Comparison of ENCODE assay signal across 16 cellular contexts in the genomic region with DNA sequence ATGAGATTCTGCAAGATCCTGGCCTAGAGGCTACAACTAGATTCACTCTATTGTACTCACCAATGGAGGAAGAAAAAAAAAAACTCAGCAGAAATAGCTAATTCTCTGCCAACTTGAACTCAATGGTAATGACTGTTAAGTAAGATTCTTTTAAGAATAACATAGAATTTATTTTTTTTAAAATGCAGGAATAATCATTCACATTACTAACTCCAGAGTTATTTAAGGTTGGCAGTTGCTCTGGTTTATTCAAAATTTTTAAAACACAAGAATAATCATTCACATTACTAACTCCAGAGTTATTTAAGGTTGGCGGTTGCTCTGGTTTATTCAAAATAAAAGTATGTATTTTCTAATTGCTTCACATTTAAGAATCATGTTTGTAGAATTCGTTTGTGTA.
A peak's percentile ranks its signal among the peaks of the same experiment; 100 is the strongest.
DNase-seq lines count a peak whose midpoint lies in the region.
"Had no signal": no experiment of that assay in that cellular context is flagged by ENCODE, and none has a peak within 500 bp of the region (broad histone marks: within the 10 kb centered on the region; RNA-seq: fewer than 3 reads in every experiment).

No MANE protein-coding gene starts in this region.

- H3K36me3 Mint-ChIP-seq in activated naive CD8-positive, alpha-beta T cell treated with anti-CD3 and anti-CD28 coated beads for 36 hours: no peaks in the 10 kb centered on the region
- H3K36me3 Mint-ChIP-seq: T-cell had no signal

- H3K4me1 ChIP-seq in adipocyte (ENCODE audit: control insufficient read depth, insufficient read depth, low read length): no peaks in the 10 kb centered on the region

- H3K36me3 ChIP-seq in adipocyte (ENCODE audit: control insufficient read depth, insufficient read depth, low read length, severe bottlenecking): no peaks in the 10 kb centered on the region

- DNase-seq in EL (peak; percentile 16), adipocyte (ENCODE audit: low read depth) (peak; percentile 51), fibroblast of gingiva (ENCODE audit: low read depth) (peak; percentile 59), germinal center (ENCODE audit: low spot score) (no peak), H4 (ENCODE audit: low spot score) (no peak), CD1c-positive myeloid dendritic cell (ENCODE audit: extremely low spot score) (no peak)
- no peak for DNase-seq in activated naive CD8-positive, alpha-beta T cell treated with anti-CD3 and anti-CD28 coated beads for 36 hours
- DNase-seq: C1 segment of cervical spinal cord, DMS79, HCEC 1CT, KBM-7, NCI-H1105 treated with DMSO at 0.1 percent for 48 hours, NCI-H1694, NCI-H510A, NCI-H774, T-cell had no signal

- H3K4me3 ChIP-seq in adipocyte (ENCODE audit: low read length): no peak overlapping the region

- no peaks in the 10 kb centered on the region for H3K27me3 ChIP-seq in adipocyte (replicated peaks; ENCODE audit: control insufficient read depth, insufficient read depth, low read length)

- H3K9me3 ChIP-seq in adipocyte (ENCODE audit: control insufficient read depth, low read length): no peaks in the 10 kb centered on the region

- H3K4me3 Mint-ChIP-seq in activated naive CD8-positive, alpha-beta T cell treated with anti-CD3 and anti-CD28 coated beads for 36 hours: no peak overlapping the region
- H3K4me3 Mint-ChIP-seq: T-cell had no signal

- no peaks in the 10 kb centered on the region for H3K27me3 Mint-ChIP-seq in activated naive CD8-positive, alpha-beta T cell treated with anti-CD3 and anti-CD28 coated beads for 36 hours
- H3K27me3 Mint-ChIP-seq: T-cell had no signal

- peaks cover 2% of the 10 kb centered on the region for H3K9me3 Mint-ChIP-seq in activated naive CD8-positive, alpha-beta T cell treated with anti-CD3 and anti-CD28 coated beads for 36 hours

- H3K4me1 Mint-ChIP-seq in activated naive CD8-positive, alpha-beta T cell treated with anti-CD3 and anti-CD28 coated beads for 36 hours: no peaks in the 10 kb centered on the region
- H3K4me1 Mint-ChIP-seq: T-cell had no signal

- no peak overlapping the region for H3K27ac Mint-ChIP-seq in activated naive CD8-positive, alpha-beta T cell treated with anti-CD3 and anti-CD28 coated beads for 36 hours
- H3K27ac Mint-ChIP-seq: T-cell had no signal

- no peak overlapping the region for H3K9ac ChIP-seq in adipocyte (ENCODE audit: low read length)

Comparison
In these comparisons a context has a peak if more than half of its experiments do, and no peak if none do; other contexts are left out.
1. DNase-seq: peak in EL (single experiment), adipocyte (single experiment) and fibroblast of gingiva (single experiment); none in germinal center (single experiment), activated naive CD8-positive, alpha-beta T cell treated with anti-CD3 and anti-CD28 coated beads for 36 hours (single experiment), H4 (single experiment) and CD1c-positive myeloid dendritic cell (single experiment).